ENCODE assay signal across 8 cellular contexts in the genomic region with DNA sequence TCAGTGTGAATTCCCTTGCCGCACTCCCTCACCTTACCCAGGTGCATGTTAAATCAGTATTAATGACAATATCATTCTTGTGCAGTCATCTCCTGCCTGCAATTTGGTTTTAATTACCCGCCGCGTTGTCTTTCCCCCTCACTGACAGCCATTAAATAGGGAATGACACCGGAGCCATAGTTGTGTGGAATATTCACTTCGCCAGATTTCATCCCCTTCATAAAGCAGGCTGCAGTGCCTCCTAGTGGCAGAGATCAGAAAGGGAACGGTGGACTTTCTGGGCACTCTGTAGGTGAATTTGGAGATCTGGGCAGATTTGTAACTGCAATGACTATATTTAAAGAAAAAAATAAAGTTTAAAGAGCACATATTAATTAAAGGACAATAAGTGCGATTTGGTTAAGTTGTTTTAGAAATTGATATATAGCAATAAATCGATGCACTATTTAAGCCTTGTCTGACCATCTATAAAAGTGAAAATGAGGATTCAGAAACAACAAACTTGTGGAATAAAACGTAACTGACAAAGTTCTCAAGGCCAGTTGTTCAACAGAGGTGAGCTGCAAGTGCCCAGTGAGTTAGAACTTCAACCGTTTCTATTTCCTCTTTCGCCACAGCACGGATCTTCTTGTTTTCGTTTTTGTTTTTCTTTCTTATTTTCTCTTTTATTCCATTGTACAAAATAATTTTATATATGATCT.
A peak's percentile ranks its signal among the peaks of the same experiment; 100 is the strongest.
DNase-seq lines count a peak whose midpoint lies in the region; ATAC-seq and TF ChIP-seq lines count a peak whose summit lies in the region.

No MANE protein-coding gene starts in this region.

- ATAC-seq in GM21526 (IDR thresholded peaks at IDR 0.05; ENCODE audit: low FRiP score, unreplicated experiment), result no peak
- ATAC-seq in HG03469 (IDR thresholded peaks at IDR 0.05; ENCODE audit: unreplicated experiment), result no peak

- no peak overlapping the region for H3K14ac ChIP-seq in neuronal stem cell (ENCODE audit: low read length)

- no peaks in the 10 kb centered on the region for H3K79me1 ChIP-seq in neuronal stem cell (ENCODE audit: low read depth, low read length)

- H3K4me3 ChIP-seq in fibroblast of lung (replicated peaks in 1 of 4; ENCODE audit: control extremely low read depth in 1 of 4, insufficient read depth in 1 of 4, low read depth in 3 of 4, low read length in 4 of 4) (peak overlapping the region in 3 of 4 experiments; percentile 22 to 52 (median 37)), neuronal stem cell (ENCODE audit: low read length in 2 of 2) (no peak overlapping the region)

- H3K9me3 ChIP-seq in fibroblast of lung (ENCODE audit: control insufficient read depth, insufficient read depth, low read depth, low read length) (no peaks in the 10 kb centered on the region), neuronal stem cell (replicated peaks in 1 of 2; ENCODE audit: control insufficient read depth in 2 of 2, insufficient read depth in 1 of 2, low read depth in 1 of 2, low read length in 2 of 2) (no peaks in the 10 kb centered on the region)

- no peaks in the 10 kb centered on the region for H3K36me3 ChIP-seq in fibroblast of lung (ENCODE audit: control insufficient read depth, insufficient read depth, low read length)
- no peaks in the 10 kb centered on the region for H3K36me3 ChIP-seq in neuronal stem cell (replicated peaks in 1 of 2; ENCODE audit: control insufficient read depth in 2 of 2, insufficient read depth in 2 of 2, low read length in 2 of 2)

- H3K79me2 ChIP-seq in fibroblast of lung (ENCODE audit: control insufficient read depth, insufficient read depth, low read length), result no peaks in the 10 kb centered on the region

- WGBS in neuronal stem cell (ENCODE audit: extremely low coverage in 2 of 2, insufficient read length in 2 of 2, insufficient replicate concordance in 1 of 2), 2 donors, result no CpG with 5 or more reads among the region's 14 CpGs

- H3K18ac ChIP-seq in neuronal stem cell (ENCODE audit: low read length), result no peak overlapping the region

- no peak overlapping the region for H3K9ac ChIP-seq in fibroblast of lung (ENCODE audit: insufficient read depth, low read length)
- H3K9ac ChIP-seq in neuronal stem cell (ENCODE audit: low read depth, low read length, poor library complexity), result no peak overlapping the region

- H2BK5ac ChIP-seq in neuronal stem cell (ENCODE audit: low read length), result no peak overlapping the region

- no peak overlapping the region for H3K23ac ChIP-seq in neuronal stem cell (ENCODE audit: low read depth, low read length, poor library complexity)

- no peak overlapping the region for H4K91ac ChIP-seq in neuronal stem cell (ENCODE audit: low read depth, low read length, poor library complexity)

- no peak overlapping the region for H3K4ac ChIP-seq in neuronal stem cell (ENCODE audit: low read length)

- H3K27me3 ChIP-seq in fibroblast of lung (ENCODE audit: control insufficient read depth, insufficient read depth, low read length) (no peaks in the 10 kb centered on the region), neuronal stem cell (ENCODE audit: control insufficient read depth in 3 of 3, insufficient read depth in 3 of 3, low read depth in 1 of 3, low read length in 3 of 3) (no peaks in the 10 kb centered on the region)

- H3K27ac ChIP-seq in fibroblast of lung (ENCODE audit: insufficient read depth, low read length), result no peak overlapping the region
- no peak overlapping the region for H3K27ac ChIP-seq in neuronal stem cell (replicated peaks; ENCODE audit: low read length)

- H4K8ac ChIP-seq in neuronal stem cell (ENCODE audit: low read depth, low read length), result no peak overlapping the region

- no peak overlapping the region for H2BK12ac ChIP-seq in neuronal stem cell (ENCODE audit: low read length)

- H2BK120ac ChIP-seq in neuronal stem cell (ENCODE audit: low read depth, low read length), result no peak overlapping the region

- peak overlapping the region; percentile 55 for H2AFZ ChIP-seq in fibroblast of lung (ENCODE audit: low read length)
- peak overlapping the region; percentile 30 for H2AFZ ChIP-seq in neuronal stem cell (ENCODE audit: low read length)

- H3K4me1 ChIP-seq in fibroblast of lung (ENCODE audit: control insufficient read depth, extremely low read depth, insufficient read depth, low read length), result no peaks in the 10 kb centered on the region
- no peaks in the 10 kb centered on the region for H3K4me1 ChIP-seq in neuronal stem cell (ENCODE audit: control insufficient read depth in 2 of 2, insufficient read depth in 1 of 2, low read depth in 1 of 2, low read length in 2 of 2)

- DNase-seq in AG08396 (ENCODE audit: low spot score) (peak; percentile 69), NAMALWA (ENCODE audit: low spot score) (peak; percentile 51), UCSD-AML1 (lab: John Stamatoyannopoulos, UW; ENCODE audit: unreplicated experiment) (peak; percentile 26), fibroblast of lung (ENCODE audit: low read depth in 2 of 2) (peak; percentile 30 to 75), neuronal stem cell (ENCODE audit: low spot score) (peak; percentile 66)

- H4K20me1 ChIP-seq in fibroblast of lung (ENCODE audit: control insufficient read depth, extremely low read depth, insufficient read depth, low read length), result no peaks in the 10 kb centered on the region

- H2AK5ac ChIP-seq in neuronal stem cell (ENCODE audit: low read depth, low read length), result no peak overlapping the region

- H2BK15ac ChIP-seq in neuronal stem cell (ENCODE audit: low read length), result no peak overlapping the region

- TF ChIP-seq CTCF in GM12874 (IDR thresholded peaks at IDR 0.05; ENCODE audit: insufficient read depth, low read depth, low read length), result peak; percentile 72
- TF ChIP-seq CTCF in fibroblast of lung (conservative IDR thresholded peaks at IDR 0.05 in 1 of 2, IDR thresholded peaks at IDR 0.05 in 1 of 2; ENCODE audit: low read depth in 1 of 2, low read length in 2 of 2), result peak; percentile 95 to 97

- H3K4me2 ChIP-seq in fibroblast of lung (ENCODE audit: extremely low read depth, insufficient read depth, low read length), result peak overlapping the region; percentile 18
- no peak overlapping the region for H3K4me2 ChIP-seq in neuronal stem cell (ENCODE audit: insufficient read depth, low read length, poor library complexity, severe bottlenecking)

Comparison
In these comparisons a context has a peak if more than half of its experiments do, and no peak if none do; other contexts are left out.
1. H3K4me3 ChIP-seq: peak in fibroblast of lung (3 of 4); none in neuronal stem cell (0 of 2).
2. Peak in every context shown above with its lines, with median percentiles within 50 percentile points of each other: DNase-seq.